Comparison of ENCODE assay signal across 11 cellular contexts in genomic region chr10:123044391-123044790, GRCh38. TPM values are rescaled to one million over a fixed set of nuclear protein-coding genes. Genes with fewer than 3 reads are reported as not detected.
DNase-seq lines count a peak whose midpoint lies in the region; ATAC-seq and TF ChIP-seq lines count a peak whose summit lies in the region.
"Had no signal": no experiment of that assay in that cellular context is flagged by ENCODE, and none has a peak within 500 bp of the region (broad histone marks: within the 10 kb centered on the region; RNA-seq: fewer than 3 reads in every experiment).

No MANE protein-coding gene starts in this region.

- H3K9me3 ChIP-seq in WERI-Rb-1 (ENCODE audit: severe bottlenecking) = no peaks in the 10 kb centered on the region
- no peaks in the 10 kb centered on the region for H3K9me3 ChIP-seq in aorta (ENCODE audit: control insufficient read depth, low read length)
- H3K9me3 ChIP-seq: left ventricle myocardium inferior had no signal

- no peak for TF ChIP-seq CTCF in WERI-Rb-1 (IDR thresholded peaks at IDR 0.05; ENCODE audit: low read depth, low read length)

- intact Hi-C loops in aorta (cut with DNase I) = loop anchor here in 1 of 2 donors (5.0 kb wide), 1 partner anchor 513 kb away; no protein-coding TSS in a partner anchor

- H3K4me1 ChIP-seq in aorta (ENCODE audit: control insufficient read depth in 1 of 2, insufficient read depth in 2 of 2, low read length in 2 of 2) = no peaks in the 10 kb centered on the region
- H3K4me1 ChIP-seq: left ventricle myocardium inferior had no signal

- WGBS in aorta, 2 donors = 92 to 96% methylated on average over 2 of the region's 2 CpGs

- H3K4me3 ChIP-seq in WERI-Rb-1 (ENCODE audit: low read depth, low read length) = no peak overlapping the region
- no peak overlapping the region for H3K4me3 ChIP-seq in aorta (ENCODE audit: low read length in 2 of 2)
- H3K4me3 ChIP-seq: left ventricle myocardium inferior had no signal

- H3K27ac ChIP-seq in WERI-Rb-1 (no peak overlapping the region), aorta (ENCODE audit: low read depth in 1 of 2, low read length in 2 of 2) (no peak overlapping the region)
- H3K27ac ChIP-seq: left ventricle myocardium inferior had no signal

- H3K27me3 ChIP-seq in WERI-Rb-1 (ENCODE audit: insufficient read depth, low read depth, severe bottlenecking) (no peaks in the 10 kb centered on the region), aorta (ENCODE audit: control insufficient read depth in 1 of 2, insufficient read depth in 2 of 2, low read length in 1 of 2) (no peaks in the 10 kb centered on the region)

- H3K36me3 ChIP-seq in WERI-Rb-1 (no peaks in the 10 kb centered on the region; the same call in 1 of the 2 replicates), aorta (ENCODE audit: control insufficient read depth in 1 of 2, insufficient read depth in 2 of 2, low read length in 1 of 2) (peaks cover 5 to 7% of the 10 kb centered on the region in 2 donors)

- ATAC-seq in GM19328 (IDR thresholded peaks at IDR 0.05; ENCODE audit: unreplicated experiment) (no peak), esophagus mucosa (no peak), aorta (ENCODE audit: low FRiP score) (no peak)
- ATAC-seq: Right ventricle myocardium inferior had no signal

- DNase-seq in DMS53 (lab: John Stamatoyannopoulos, UW) (peak; percentile 53), LHCN-M2 (ENCODE audit: low read depth) (peak; percentile 28), SW 1271 (lab: John Stamatoyannopoulos, UW) (peak; percentile 10 to 43), iris pigment epithelial cell (ENCODE audit: low read depth) (peak; percentile 2), WERI-Rb-1 (no peak), aorta (no peak)
- DNase-seq: left ventricle myocardium inferior; stimulated activated CD4-positive, alpha-beta T cell treated with anti-CD3 and anti-CD28 coated beads, Interleukin-15, amount 100 ng/mL, for 24 hours had no signal

RNA-seq across cellular contexts. Expression of gene ACADSB, which starts 35.6 kb away (rescaled TPM):
- total RNA-seq in LHCN-M2 (2014; rRNA removed) (8.4 and 9.2 TPM in 2 replicates), esophagus mucosa (21.1 TPM), aorta (10 to 100 TPM; 17.9 to 25.5 TPM)
- polyA plus RNA-seq in LHCN-M2 (2012) = 3.7 TPM
- 10 to 100 TPM in 1 of 2 donors, 1 to 10 TPM in 1; 7.6 to 10.1 TPM for polyA plus RNA-seq in aorta

RNA-seq across cellular contexts. Expression of gene IKZF5, which starts 35.8 kb away (rescaled TPM):
- 3.5 and 4.5 TPM in 2 replicates for total RNA-seq in LHCN-M2 (2014; rRNA removed)
- polyA plus RNA-seq in LHCN-M2 (2012) = 3.4 TPM
- 7.7 TPM for total RNA-seq in esophagus mucosa
- 10 to 100 TPM; 17.8 to 21.5 TPM for total RNA-seq in aorta
- polyA plus RNA-seq in aorta = 10 to 100 TPM in 1 of 2 donors, 1 to 10 TPM in 1; 6.9 to 10.4 TPM

Comparison
In these comparisons a context has a peak if more than half of its experiments do, and no peak if none do; other contexts are left out.
1. DNase-seq: peak in DMS53 (single experiment), LHCN-M2 (single experiment), SW 1271 (2 of 2) and iris pigment epithelial cell (single experiment); none in WERI-Rb-1 (single experiment) and aorta (0 of 2).